In the genomic region with DNA sequence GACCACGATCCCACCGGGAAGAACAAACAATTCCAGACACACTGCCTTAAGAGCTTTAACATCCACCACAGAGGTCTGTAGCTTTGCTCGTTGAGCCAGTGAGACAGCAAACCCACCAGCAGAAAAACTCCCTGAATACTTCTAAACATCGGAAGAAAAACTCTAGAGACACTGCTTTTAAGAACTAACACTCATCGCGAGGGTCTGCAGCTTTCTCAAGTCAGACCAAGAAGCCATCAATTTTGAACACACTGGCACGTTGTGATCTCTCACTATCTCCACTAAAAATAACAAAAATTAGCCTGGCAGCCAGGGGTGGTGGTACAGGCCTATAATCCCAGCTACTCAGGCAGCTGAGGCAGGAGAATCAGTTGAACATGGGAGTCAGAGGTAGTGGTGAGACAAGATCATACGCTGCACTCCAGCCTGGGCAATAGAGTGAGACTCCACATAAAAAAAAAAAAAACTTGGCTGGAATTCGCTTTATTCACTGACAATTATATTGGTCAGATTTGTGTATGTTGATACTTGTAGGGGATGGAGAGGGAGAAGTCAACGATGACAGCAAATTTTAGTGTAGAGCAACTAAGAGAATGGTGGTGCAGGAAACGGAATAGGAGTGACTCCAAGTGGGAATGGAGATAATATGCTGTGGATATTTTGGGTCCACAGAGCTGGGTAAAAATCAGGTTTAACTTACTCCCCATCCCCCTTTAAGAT, we compare ENCODE assay signal across 8 cellular contexts. TPM values are rescaled to one million over a fixed set of nuclear protein-coding genes. Genes with fewer than 3 reads are reported as not detected.
DNase-seq lines count a peak whose midpoint lies in the region; ATAC-seq and TF ChIP-seq lines count a peak whose summit lies in the region.

No MANE protein-coding gene starts in this region.

- no peaks in the 10 kb centered on the region for H3K9me2 ChIP-seq in PC-3 (replicated peaks; ENCODE audit: low read length)

- H4K20me1 ChIP-seq in PC-3 (ENCODE audit: low read length): no peaks in the 10 kb centered on the region

- peaks cover 16% of the 10 kb centered on the region for H3K36me3 Mint-ChIP-seq in CD8-positive, alpha-beta T cell
- peaks cover 9% of the 10 kb centered on the region for H3K36me3 Mint-ChIP-seq in osteocyte (ENCODE audit: unreplicated experiment)

- H3K36me3 ChIP-seq in CD8-positive, alpha-beta T cell (ENCODE audit: insufficient read depth, low read length): no peaks in the 10 kb centered on the region
- H3K36me3 ChIP-seq in PC-3 (ENCODE audit: low read depth, low read length): peaks cover 3% of the 10 kb centered on the region; the same call in 1 of the 2 replicates

- BruUV-seq in PC-3 (replicated peaks; lab: Mats Ljungman, UMichigan): no TSS peak

- H3K9me3 ChIP-seq in CD8-positive, alpha-beta T cell (ENCODE audit: low read length): no peaks in the 10 kb centered on the region
- H3K9me3 ChIP-seq in PC-3 (ENCODE audit: low read length): 0 out of 2 replicates have a peak, but pooled peaks cover 5% of the 10 kb centered on the region

- no peak overlapping the region for H3K27ac ChIP-seq in CD8-positive, alpha-beta T cell (ENCODE audit: low read depth, low read length)
- peak overlapping the region; percentile 67 for H3K27ac ChIP-seq in PC-3 (ENCODE audit: low read length)

- H3K27me3 Mint-ChIP-seq in CD8-positive, alpha-beta T cell (ENCODE audit: low read depth): no peaks in the 10 kb centered on the region
- H3K27me3 Mint-ChIP-seq in osteocyte (ENCODE audit: unreplicated experiment): no peaks in the 10 kb centered on the region

- H3K4me1 Mint-ChIP-seq in CD8-positive, alpha-beta T cell (ENCODE audit: low read depth): peaks cover 60% of the 10 kb centered on the region
- peaks cover 32% of the 10 kb centered on the region for H3K4me1 Mint-ChIP-seq in osteocyte (ENCODE audit: unreplicated experiment)

- H3K4me2 ChIP-seq in PC-3 (ENCODE audit: low read length): peak overlapping the region; percentile 88

- no peak for TF ChIP-seq CTCF in CD8-positive, alpha-beta T cell (IDR thresholded peaks at IDR 0.05)
- no peak for TF ChIP-seq CTCF in PC-3 (conservative IDR thresholded peaks at IDR 0.05; ENCODE audit: low read depth, low read length)
- TF ChIP-seq CTCF in osteocyte (IDR thresholded peaks at IDR 0.05): no peak

- H3K79me2 ChIP-seq in PC-3 (ENCODE audit: low read length): peaks cover 32% of the 10 kb centered on the region

- intact Hi-C loops in CD8-positive, alpha-beta T cell (cut with DNase I, micrococcal nuclease): loop anchor here (10.0 kb wide), 2 partner anchors 113 to 373 kb away; partner anchors contain the start of genes MAK (in 1 of the 2) and SMIM13 (in 1 of the 2)
- intact Hi-C loops in PC-3 (cut with micrococcal nuclease): loop anchor here (1.0 to 2.0 kb wide), 3 partner anchors 25 to 79 kb away; partner anchors contain the start of genes C6orf52, PAK1IP1 and TMEM14B

- POLR2A ChIA-PET in CD8-positive, alpha-beta T cell (lab: Charles Lee): interaction anchor here (0.7 to 4.0 kb wide), 4 partner anchors 15 to 27 kb away, joined by 4 to 35 read pairs (median 8); partner anchors contain the start of genes C6orf52, PAK1IP1 and TMEM14B
- POLR2A ChIA-PET in PC-3 (lab: Charles Lee; ENCODE audit: unreplicated experiment): interaction anchor here (0.5 to 1.5 kb wide), 6 partner anchors 25 to 315 kb away, joined by 3 to 15 read pairs (median 6); partner anchors contain the start of genes C6orf52, PAK1IP1 and TMEM14B

- no peak for ATAC-seq in CD8-positive, alpha-beta T cell
- ATAC-seq in PC-3 (no peak), GM21825 (IDR thresholded peaks at IDR 0.05; ENCODE audit: unreplicated experiment) (no peak), HG02970 (IDR thresholded peaks at IDR 0.05; ENCODE audit: low FRiP score, unreplicated experiment) (no peak)

- CTCF ChIA-PET in CD8-positive, alpha-beta T cell (lab: Charles Lee): interaction anchor here (2.4 kb wide), 1 partner anchor 26 kb away, joined by 12 read pairs; the partner anchor contains the start of genes C6orf52 and PAK1IP1
- CTCF ChIA-PET in PC-3 (lab: Charles Lee): interaction anchor here (1.0 kb wide), 1 partner anchor 79 kb away, joined by 4 read pairs; no protein-coding TSS in a partner anchor

- peaks cover 30% of the 10 kb centered on the region for H3K4me1 ChIP-seq in CD8-positive, alpha-beta T cell (ENCODE audit: insufficient read depth, low read length)
- H3K4me1 ChIP-seq in PC-3 (ENCODE audit: insufficient read depth, low read length): peaks cover 24% of the 10 kb centered on the region

- H2AFZ ChIP-seq in PC-3 (ENCODE audit: low read length): peak overlapping the region; percentile 91

- DNase-seq in CD8-positive, alpha-beta T cell: no peak
- DNase-seq in PC-3: no peak
- DNase-seq in epidermal melanocyte (ENCODE audit: insufficient read length, low spot score): peak; percentile 31
- DNase-seq in osteocyte (ENCODE audit: extremely low spot score, unreplicated experiment): no peak
- no peak for DNase-seq in GOT3 (lab: John Stamatoyannopoulos, UW)
- DNase-seq in ureter (ENCODE audit: low spot score): no peak

- peak overlapping the region; percentile 98 for H3K27ac Mint-ChIP-seq in CD8-positive, alpha-beta T cell
- peak overlapping the region; percentile 98 for H3K27ac Mint-ChIP-seq in osteocyte (ENCODE audit: unreplicated experiment)

- peaks cover 9% of the 10 kb centered on the region for H3K9me3 Mint-ChIP-seq in CD8-positive, alpha-beta T cell
- H3K9me3 Mint-ChIP-seq in osteocyte (ENCODE audit: unreplicated experiment): peaks cover 3% of the 10 kb centered on the region

- no peaks in the 10 kb centered on the region for H3K27me3 ChIP-seq in CD8-positive, alpha-beta T cell (ENCODE audit: insufficient read depth, low read length)
- H3K27me3 ChIP-seq in PC-3 (ENCODE audit: low read length): no peaks in the 10 kb centered on the region

- peak overlapping the region; percentile 97 for H3K4me3 Mint-ChIP-seq in CD8-positive, alpha-beta T cell
- H3K4me3 Mint-ChIP-seq in osteocyte (ENCODE audit: unreplicated experiment): peak overlapping the region; percentile 98

- H3K4me3 ChIP-seq in CD8-positive, alpha-beta T cell (ENCODE audit: low read depth, low read length): peak overlapping the region; percentile 70
- peak overlapping the region; percentile 88 for H3K4me3 ChIP-seq in PC-3 (ENCODE audit: low read length)

- no peaks in the 10 kb centered on the region for H3F3A ChIP-seq in PC-3 (ENCODE audit: low read length, unreplicated experiment)

- peak overlapping the region; percentile 93 for H3K9ac ChIP-seq in PC-3 (ENCODE audit: low read length)

RNA-seq across cellular contexts. Expression of gene TMEM14C, which starts 0.9 kb away (rescaled TPM):
- total RNA-seq in CD8-positive, alpha-beta T cell: 1 to 10 TPM; 7.5 to 8.5 TPM
- total RNA-seq in PC-3 (2014; rRNA removed): 85.8 and 87.8 TPM in 2 replicates
- 121 and 122 TPM in 2 replicates for total RNA-seq in osteocyte
- 85.5 TPM for total RNA-seq in ureter

RNA-seq across cellular contexts. Expression of gene TMEM14B, which starts 25.6 kb away (rescaled TPM):
- total RNA-seq in CD8-positive, alpha-beta T cell: 10 to 100 TPM; 36.5 to 41.2 TPM
- 93.8 and 115 TPM in 2 replicates for total RNA-seq in PC-3 (2014; rRNA removed)
- 59.0 and 61.6 TPM in 2 replicates for total RNA-seq in osteocyte
- 83.3 TPM for total RNA-seq in ureter

RNA-seq across cellular contexts. Expression of gene PAK1IP1, which starts 27.2 kb away (rescaled TPM):
- total RNA-seq in CD8-positive, alpha-beta T cell: 1 to 10 TPM; 6.5 to 6.8 TPM
- total RNA-seq in PC-3 (2014; rRNA removed): 32.8 and 34.0 TPM in 2 replicates
- 12.2 and 13.8 TPM in 2 replicates for total RNA-seq in osteocyte
- 14.5 TPM for total RNA-seq in ureter

RNA-seq across cellular contexts. Expression of gene C6orf52, which starts 27.6 kb away (rescaled TPM):
- not detected for total RNA-seq in CD8-positive, alpha-beta T cell
- total RNA-seq in PC-3 (2014; rRNA removed) (0.80 TPM in 1 of 2 replicates, not detected in the other), osteocyte (0.73 and 0.84 TPM in 2 replicates), ureter (1.8 TPM)
